20 cellular contexts compared by ENCODE assay signal in genomic region chr22:44557064-44557748, GRCh38.
"Had no signal": no experiment of that assay in that cellular context is flagged by ENCODE, and none has a peak within 500 bp of the region (broad histone marks: within the 10 kb centered on the region; RNA-seq: fewer than 3 reads in every experiment).

No MANE protein-coding gene starts in this region.

- H3K4me1 ChIP-seq: gastrocnemius medialis, heart right ventricle, left ventricle myocardium inferior, neural progenitor cell had no signal

- H3K9me3 ChIP-seq: gastrocnemius medialis, left ventricle myocardium inferior, ovary had no signal

- H3K4me2 ChIP-seq: neural progenitor cell, smooth muscle cell had no signal

- H2AFZ ChIP-seq: neural progenitor cell had no signal

- DNase-seq: cortex of kidney; effector CD8-positive, alpha-beta T cell; gastrocnemius medialis; heart right ventricle; hypothalamus; left ventricle myocardium inferior; mesenchymal stem cell; midbrain; nucleus accumbens; ovary; right cardiac atrium; stimulated activated CD4-positive, alpha-beta T cell treated with anti-CD3 and anti-CD28 coated beads, Interleukin-2, amount 100 ng/mL, for 48 hours; stimulated activated naive CD4-positive, alpha-beta T cell treated with Interleukin-2 at 50 U/mL for 16 hours; trophoblast cell had no signal

- H3K27ac ChIP-seq: dorsolateral prefrontal cortex, gastrocnemius medialis, heart right ventricle, left ventricle myocardium inferior, neural progenitor cell, ovary had no signal

- ATAC-seq: esophagus mucosa; gastrocnemius medialis; heart right ventricle; natural killer cell treated with Interleukin-12 subunit alpha and Interleukin-12 subunit beta and Interleukin-15 and Interleukin-18, amount 100 ng/mL, for 72 hours; right cardiac atrium had no signal

- H3K4me3 ChIP-seq: dorsolateral prefrontal cortex, gastrocnemius medialis, heart right ventricle, left ventricle myocardium inferior, lung, neural progenitor cell, ovary, smooth muscle cell had no signal

- H3K36me3 ChIP-seq: gastrocnemius medialis, heart right ventricle, left ventricle myocardium inferior, neural progenitor cell, ovary had no signal

- H3K9ac ChIP-seq: neural progenitor cell had no signal

- H3K27me3 ChIP-seq: ovary had no signal
